9 cellular contexts compared by ENCODE assay signal in genomic region chr4:150960818-150961217, GRCh38. TPM values are rescaled to one million over a fixed set of nuclear protein-coding genes. Genes with fewer than 3 reads are reported as not detected.
DNase-seq lines count a peak whose midpoint lies in the region; ATAC-seq and TF ChIP-seq lines count a peak whose summit lies in the region.
"Had no signal": no experiment of that assay in that cellular context is flagged by ENCODE, and none has a peak within 500 bp of the region (broad histone marks: within the 10 kb centered on the region; RNA-seq: fewer than 3 reads in every experiment).

No MANE protein-coding gene starts in this region.

- intact Hi-C loops in esophagus muscularis mucosa (cut with DNase I), result no loop called here
- intact Hi-C loops in prostate gland (cut with DNase I), result no loop called here

- no CpG with 5 or more reads among the region's 2 CpGs for WGBS in esophagus muscularis mucosa
- 94% methylated on average over 2 of the region's 2 CpGs for WGBS in prostate gland

- H3K4me1 ChIP-seq in esophagus muscularis mucosa, result peaks cover 0 to 7% (median 3%) of the 10 kb centered on the region in 4 donors
- H3K4me1 ChIP-seq in prostate gland (replicated peaks), result no peaks in the 10 kb centered on the region
- H3K4me1 ChIP-seq: SJSA1 had no signal

- H3K4me3 Mint-ChIP-seq in T-helper 2 cell treated with Interferon-gamma antibody and Interleukin-4, amounts not matched to agents 5 μg/mL and 100 μg/mL, for 36 hours, result no peak overlapping the region

- no peak for TF ChIP-seq POLR2A in esophagus muscularis mucosa (IDR thresholded peaks at IDR 0.05; ENCODE audit: low read depth)
- TF ChIP-seq POLR2A in prostate gland (IDR thresholded peaks at IDR 0.05), result no peak

- TF ChIP-seq CTCF in esophagus muscularis mucosa (IDR thresholded peaks at IDR 0.05), result peak; percentile 15 to 35 (median 16)
- peak in 2 of 4 experiments; percentile 13 to 17 for TF ChIP-seq CTCF in prostate gland (IDR thresholded peaks at IDR 0.05)

- DNase-seq in ELF-1 (ENCODE audit: low read depth, low spot score) (peak; percentile 21), esophagus muscularis mucosa (ENCODE audit: extremely low spot score) (no peak), NCI-H1105 treated with DMSO at 0.1 percent for 48 hours (lab: John Stamatoyannopoulos, UW) (no peak), prostate gland (ENCODE audit: low spot score) (no peak)
- peak; percentile 45 for DNase-seq in T-helper 2 cell treated with Interferon-gamma antibody and Interleukin-4, amounts not matched to agents 5 μg/mL and 100 μg/mL, for 36 hours (ENCODE audit: low spot score)
- DNase-seq in stimulated activated CD4-positive, alpha-beta T cell treated with anti-CD3 and anti-CD28 coated beads, Interleukin-4, amount 100 ng/mL, for 24 hours, result peak; percentile 15

- no peak overlapping the region for H3K4me3 ChIP-seq in esophagus muscularis mucosa
- no peak overlapping the region for H3K4me3 ChIP-seq in prostate gland
- H3K4me3 ChIP-seq: SJSA1 had no signal

- TF ChIP-seq EP300 in esophagus muscularis mucosa (IDR thresholded peaks at IDR 0.05), result no peak

- H3K4me1 Mint-ChIP-seq in T-helper 2 cell treated with Interferon-gamma antibody and Interleukin-4, amounts not matched to agents 5 μg/mL and 100 μg/mL, for 36 hours (ENCODE audit: low read depth), result no peaks in the 10 kb centered on the region

- no peaks in the 10 kb centered on the region for H3K27me3 ChIP-seq in esophagus muscularis mucosa
- no peaks in the 10 kb centered on the region for H3K27me3 ChIP-seq in prostate gland (replicated peaks; ENCODE audit: insufficient read depth)
- H3K27me3 ChIP-seq: SJSA1 had no signal

- ATAC-seq in HG03354 (IDR thresholded peaks at IDR 0.05; ENCODE audit: poor library complexity, severe bottlenecking, unreplicated experiment) (peak; percentile 68), HG03045 (IDR thresholded peaks at IDR 0.05; ENCODE audit: unreplicated experiment) (no peak)

- H3K36me3 ChIP-seq in esophagus muscularis mucosa (no peaks in the 10 kb centered on the region), prostate gland (no peaks in the 10 kb centered on the region)
- H3K36me3 ChIP-seq: SJSA1 had no signal

- no peak overlapping the region for H3K27ac ChIP-seq in esophagus muscularis mucosa (replicated peaks in 1 of 4)
- no peak overlapping the region for H3K27ac ChIP-seq in prostate gland
- H3K27ac ChIP-seq: SJSA1 had no signal

- peaks cover 34% of the 10 kb centered on the region for H3K9me3 Mint-ChIP-seq in T-helper 2 cell treated with Interferon-gamma antibody and Interleukin-4, amounts not matched to agents 5 μg/mL and 100 μg/mL, for 36 hours

- H3K27me3 Mint-ChIP-seq in T-helper 2 cell treated with Interferon-gamma antibody and Interleukin-4, amounts not matched to agents 5 μg/mL and 100 μg/mL, for 36 hours (ENCODE audit: low read depth), result no peaks in the 10 kb centered on the region

- no peak overlapping the region for H3K27ac Mint-ChIP-seq in T-helper 2 cell treated with Interferon-gamma antibody and Interleukin-4, amounts not matched to agents 5 μg/mL and 100 μg/mL, for 36 hours

- H3K9me3 ChIP-seq in esophagus muscularis mucosa (no peaks in the 10 kb centered on the region), prostate gland (no peaks in the 10 kb centered on the region)
- H3K9me3 ChIP-seq: SJSA1 had no signal

- H3K36me3 Mint-ChIP-seq in T-helper 2 cell treated with Interferon-gamma antibody and Interleukin-4, amounts not matched to agents 5 μg/mL and 100 μg/mL, for 36 hours (ENCODE audit: low read depth), result peaks cover 29% of the 10 kb centered on the region

RNA-seq across cellular contexts. Expression of gene LRBA, which starts 54.3 kb away (rescaled TPM):
- 10 to 100 TPM; 13.3 to 21.2 (median 20.1) TPM for total RNA-seq in esophagus muscularis mucosa
- total RNA-seq in prostate gland, result 10 to 100 TPM; 69.8 to 79.8 TPM

Comparison
In these comparisons a context has a peak if more than half of its experiments do, and no peak if none do; other contexts are left out.
1. DNase-seq: peak in ELF-1 (single experiment), T-helper 2 cell treated with Interferon-gamma antibody and Interleukin-4, amounts not matched to agents 5 μg/mL and 100 μg/mL, for 36 hours (single experiment) and stimulated activated CD4-positive, alpha-beta T cell treated with anti-CD3 and anti-CD28 coated beads, Interleukin-4, amount 100 ng/mL, for 24 hours (single experiment); none in esophagus muscularis mucosa (single experiment), NCI-H1105 treated with DMSO at 0.1 percent for 48 hours (single experiment) and prostate gland (single experiment).